In genomic region chr1:214454619-214455396, GRCh38 we compare ENCODE assay signal across 8 cellular contexts.
A peak's percentile ranks its signal among the peaks of the same experiment; 100 is the strongest.
DNase-seq lines count a peak whose midpoint lies in the region; ATAC-seq and FAIRE-seq lines count a peak whose summit lies in the region.

No MANE protein-coding gene starts in this region.

- peak overlapping the region; percentile 52 for H3K4me2 ChIP-seq in skeletal muscle satellite cell (ENCODE audit: low read length)

- peak overlapping the region; percentile 45 for H3K27ac Mint-ChIP-seq in activated CD4-positive, alpha-beta T cell treated with anti-CD3 and anti-CD28 coated beads, Interleukin-2, amount 10 ng/mL, durations not matched to agents 24 days and 14 days
- no peak overlapping the region for H3K27ac Mint-ChIP-seq in activated CD4-positive, alpha-beta T cell treated with anti-CD3 and anti-CD28 coated beads, Interleukin-2, amount 10 ng/mL, durations not matched to agents 7 days and 5 days

- no peak for DNase-seq in activated CD4-positive, alpha-beta T cell treated with anti-CD3 and anti-CD28 coated beads, Interleukin-2, amount 10 ng/mL, durations not matched to agents 24 days and 14 days
- no peak for DNase-seq in activated CD4-positive, alpha-beta T cell treated with anti-CD3 and anti-CD28 coated beads, Interleukin-2, amount 10 ng/mL, durations not matched to agents 7 days and 5 days
- DNase-seq in RCC 7860 (ENCODE audit: low spot score): peak; percentile 66
- no peak for DNase-seq in HK-2 (ENCODE audit: unreplicated experiment)
- DNase-seq in activated CD4-positive, alpha-beta T cell treated with anti-CD3 and anti-CD28 coated beads for 48 hours: no peak
- no peak for DNase-seq in NK-92 (lab: John Stamatoyannopoulos, UW; ENCODE audit: unreplicated experiment)

- peaks cover 23% of the 10 kb centered on the region for H3K9me3 Mint-ChIP-seq in activated CD4-positive, alpha-beta T cell treated with anti-CD3 and anti-CD28 coated beads, Interleukin-2, amount 10 ng/mL, durations not matched to agents 24 days and 14 days
- no peaks in the 10 kb centered on the region for H3K9me3 Mint-ChIP-seq in activated CD4-positive, alpha-beta T cell treated with anti-CD3 and anti-CD28 coated beads, Interleukin-2, amount 10 ng/mL, durations not matched to agents 7 days and 5 days

- H3K9me3 ChIP-seq in skeletal muscle satellite cell (replicated peaks; ENCODE audit: low read length): no peaks in the 10 kb centered on the region

- H3K9ac ChIP-seq in skeletal muscle satellite cell (ENCODE audit: low read depth, low read length): no peak overlapping the region

- H3K4me3 Mint-ChIP-seq in activated CD4-positive, alpha-beta T cell treated with anti-CD3 and anti-CD28 coated beads, Interleukin-2, amount 10 ng/mL, durations not matched to agents 24 days and 14 days: no peak overlapping the region
- no peak overlapping the region for H3K4me3 Mint-ChIP-seq in activated CD4-positive, alpha-beta T cell treated with anti-CD3 and anti-CD28 coated beads, Interleukin-2, amount 10 ng/mL, durations not matched to agents 7 days and 5 days

- POLR2A ChIA-PET in activated CD4-positive, alpha-beta T cell treated with anti-CD3 and anti-CD28 coated beads, Interleukin-2, amount 10 ng/mL, durations not matched to agents 7 days and 5 days (lab: Charles Lee): no interaction called here

- peaks cover 54% of the 10 kb centered on the region for H3K4me1 Mint-ChIP-seq in activated CD4-positive, alpha-beta T cell treated with anti-CD3 and anti-CD28 coated beads, Interleukin-2, amount 10 ng/mL, durations not matched to agents 24 days and 14 days
- H3K4me1 Mint-ChIP-seq in activated CD4-positive, alpha-beta T cell treated with anti-CD3 and anti-CD28 coated beads, Interleukin-2, amount 10 ng/mL, durations not matched to agents 7 days and 5 days: peaks cover 13% of the 10 kb centered on the region

- CTCF ChIA-PET in activated CD4-positive, alpha-beta T cell treated with anti-CD3 and anti-CD28 coated beads, Interleukin-2, amount 10 ng/mL, durations not matched to agents 7 days and 5 days (lab: Charles Lee): interaction anchor here (0.6 to 1.9 kb wide), 3 partner anchors 16 to 173 kb away, joined by 3 to 5 read pairs (median 3); no protein-coding TSS in a partner anchor

- peak; percentile 78 for FAIRE-seq in RCC 7860 (lab: Jason Lieb, UNC)

- no peaks in the 10 kb centered on the region for H3K27me3 Mint-ChIP-seq in activated CD4-positive, alpha-beta T cell treated with anti-CD3 and anti-CD28 coated beads, Interleukin-2, amount 10 ng/mL, durations not matched to agents 24 days and 14 days
- no peaks in the 10 kb centered on the region for H3K27me3 Mint-ChIP-seq in activated CD4-positive, alpha-beta T cell treated with anti-CD3 and anti-CD28 coated beads, Interleukin-2, amount 10 ng/mL, durations not matched to agents 7 days and 5 days

- H3K36me3 Mint-ChIP-seq in activated CD4-positive, alpha-beta T cell treated with anti-CD3 and anti-CD28 coated beads, Interleukin-2, amount 10 ng/mL, durations not matched to agents 24 days and 14 days (ENCODE audit: low read depth): peaks cover 9% of the 10 kb centered on the region
- no peaks in the 10 kb centered on the region for H3K36me3 Mint-ChIP-seq in activated CD4-positive, alpha-beta T cell treated with anti-CD3 and anti-CD28 coated beads, Interleukin-2, amount 10 ng/mL, durations not matched to agents 7 days and 5 days (ENCODE audit: low read depth)

- intact Hi-C loops in activated CD4-positive, alpha-beta T cell treated with anti-CD3 and anti-CD28 coated beads, Interleukin-2, amount 10 ng/mL, durations not matched to agents 24 days and 14 days (cut with micrococcal nuclease): loop anchor here (5.0 kb wide), 1 partner anchor 112 kb away; no protein-coding TSS in a partner anchor

- peaks cover 6% of the 10 kb centered on the region for H3K36me3 ChIP-seq in skeletal muscle satellite cell (ENCODE audit: insufficient read depth, low read length)

- H3K4me1 ChIP-seq in skeletal muscle satellite cell (ENCODE audit: control insufficient read depth, insufficient read depth, low read length): peaks cover 53% of the 10 kb centered on the region

- H3K4me3 ChIP-seq in skeletal muscle satellite cell (ENCODE audit: low read length): no peak overlapping the region

- no peaks in the 10 kb centered on the region for H3K27me3 ChIP-seq in skeletal muscle satellite cell (ENCODE audit: control insufficient read depth, insufficient read depth, low read length)

- ATAC-seq in esophagus mucosa: peak; percentile 38
